12 cellular contexts compared by ENCODE assay signal in genomic region chr3:42819351-42819965, GRCh38. TPM values are rescaled to one million over a fixed set of nuclear protein-coding genes. Genes with fewer than 3 reads are reported as not detected.
DNase-seq lines count a peak whose midpoint lies in the region; ATAC-seq and TF ChIP-seq lines count a peak whose summit lies in the region.
"Had no signal": no experiment of that assay in that cellular context is flagged by ENCODE, and none has a peak within 500 bp of the region (broad histone marks: within the 10 kb centered on the region; RNA-seq: fewer than 3 reads in every experiment).

No MANE protein-coding gene starts in this region.

- H3K4me1 ChIP-seq in transverse colon: peaks cover 3 to 58% (median 24%) of the 10 kb centered on the region in 4 donors

- WGBS in transverse colon (ENCODE audit: low coverage in 1 of 2), 2 donors: 33 to 50% methylated on average over 1 to 2 of the region's 2 CpGs

- DNase-seq in MG63: peak; percentile 35
- DNase-seq in NCI-H82 treated with DMSO at 0.1 percent for 48 hours (lab: John Stamatoyannopoulos, UW; ENCODE audit: unreplicated experiment): peak; percentile 48
- no peak for DNase-seq in epithelial cell of prostate (ENCODE audit: low read depth, low spot score)
- peak; percentile 59 for DNase-seq in transverse colon
- no peak for DNase-seq in stimulated activated CD8-positive, alpha-beta memory T cell treated with anti-CD3 and anti-CD28 coated beads, Interleukin-4, amount 100 ng/mL, for 48 hours
- DNase-seq: NK-92 treated with Interleukin-12 subunit alpha and Interleukin-12 subunit beta, amount 100 ng/mL, for 24 hours; stimulated activated naive CD4-positive, alpha-beta T cell had no signal

- ATAC-seq in HG03378 (IDR thresholded peaks at IDR 0.05; ENCODE audit: unreplicated experiment) (no peak), GM19467 (IDR thresholded peaks at IDR 0.05; ENCODE audit: unreplicated experiment) (no peak)

- in situ Hi-C loops in transverse colon (cut with MboI; ENCODE audit: low pct_ligation_motif_present in 1 of 4, low pct_unique_long_range_greater_than_20kb in 1 of 4, low sequenced_read_pairs in 3 of 4): no loop called here

- H3K27me3 ChIP-seq in MG63 (no peaks in the 10 kb centered on the region), transverse colon (no peaks in the 10 kb centered on the region)

- no peak for TF ChIP-seq POLR2A in transverse colon (IDR thresholded peaks at IDR 0.05)

- TF ChIP-seq CTCF in transverse colon (IDR thresholded peaks at IDR 0.05): peak in 2 of 5 experiments; percentile 29 to 53

- H3K9me3 ChIP-seq in MG63 (no peaks in the 10 kb centered on the region), transverse colon (no peaks in the 10 kb centered on the region)

- no peak for TF ChIP-seq EP300 in transverse colon (IDR thresholded peaks at IDR 0.05; ENCODE audit: low read depth)

- H3K27ac ChIP-seq in epithelial cell of prostate: peak overlapping the region; percentile 83
- peak overlapping the region; percentile 60 to 83 (median 72) for H3K27ac ChIP-seq in transverse colon

- no peaks in the 10 kb centered on the region for H3K36me3 ChIP-seq in MG63
- no peaks in the 10 kb centered on the region for H3K36me3 ChIP-seq in transverse colon

- no peak overlapping the region for H3K4me3 ChIP-seq in MG63
- no peak overlapping the region for H3K4me3 ChIP-seq in transverse colon
- H3K4me3 ChIP-seq: smooth muscle cell had no signal

- intact Hi-C loops in transverse colon (cut with DNase I; ENCODE audit: low total_unique reads): no loop called here

RNA-seq across cellular contexts. Expression of gene ACKR2, which starts 10.2 kb away (rescaled TPM):
- total RNA-seq in MG63 (2014; rRNA removed; shearing (Covaris generic); ENCODE audit: low replicate concordance): not detected in 2 replicates
- total RNA-seq in transverse colon: 1 to 10 TPM; 1.4 to 9.2 (median 5.2) TPM
- total RNA-seq: HT1080 had no signal

RNA-seq across cellular contexts. Expression of gene HIGD1A, which starts 15.2 kb away (rescaled TPM):
- total RNA-seq in MG63 (2014; rRNA removed; shearing (Covaris generic); ENCODE audit: low replicate concordance): 93.8 and 116 TPM in 2 replicates
- 100 to 1,000 TPM in 3 of 4 donors, 10 to 100 TPM in 1; 41.4 to 518 (median 379) TPM for total RNA-seq in transverse colon

RNA-seq across cellular contexts. Expression of gene CCDC13, which starts 46.4 kb away (rescaled TPM):
- 0.59 and 10.2 TPM in 2 replicates for total RNA-seq in MG63 (2014; rRNA removed; shearing (Covaris generic); ENCODE audit: low replicate concordance)
- 10 to 100 TPM in 2 of 4 donors, 1 to 10 TPM in 1, under 1 TPM in 1; 0.27 to 33.3 (median 13.6) TPM for total RNA-seq in transverse colon
- total RNA-seq: HT1080, smooth muscle cell had no signal

RNA-seq across cellular contexts. Expression of gene CYP8B1, which starts 56.2 kb away (rescaled TPM):
- not detected in 2 replicates for total RNA-seq in MG63 (2014; rRNA removed; shearing (Covaris generic); ENCODE audit: low replicate concordance)
- not detected for total RNA-seq in transverse colon
- total RNA-seq: activated T-helper 17 cell treated with anti-CD3 and anti-CD28 coated beads, Interleukin-2, amount 50 U/mL, for 72 hours; HT1080; smooth muscle cell had no signal

Comparison
In these comparisons a context has a peak if more than half of its experiments do, and no peak if none do; other contexts are left out.
1. DNase-seq: peak in MG63 (single experiment), NCI-H82 treated with DMSO at 0.1 percent for 48 hours (single experiment) and transverse colon (single experiment); none in epithelial cell of prostate (single experiment) and stimulated activated CD8-positive, alpha-beta memory T cell treated with anti-CD3 and anti-CD28 coated beads, Interleukin-4, amount 100 ng/mL, for 48 hours (single experiment).